Comparison of ENCODE assay signal across 8 cellular contexts in the genomic region with DNA sequence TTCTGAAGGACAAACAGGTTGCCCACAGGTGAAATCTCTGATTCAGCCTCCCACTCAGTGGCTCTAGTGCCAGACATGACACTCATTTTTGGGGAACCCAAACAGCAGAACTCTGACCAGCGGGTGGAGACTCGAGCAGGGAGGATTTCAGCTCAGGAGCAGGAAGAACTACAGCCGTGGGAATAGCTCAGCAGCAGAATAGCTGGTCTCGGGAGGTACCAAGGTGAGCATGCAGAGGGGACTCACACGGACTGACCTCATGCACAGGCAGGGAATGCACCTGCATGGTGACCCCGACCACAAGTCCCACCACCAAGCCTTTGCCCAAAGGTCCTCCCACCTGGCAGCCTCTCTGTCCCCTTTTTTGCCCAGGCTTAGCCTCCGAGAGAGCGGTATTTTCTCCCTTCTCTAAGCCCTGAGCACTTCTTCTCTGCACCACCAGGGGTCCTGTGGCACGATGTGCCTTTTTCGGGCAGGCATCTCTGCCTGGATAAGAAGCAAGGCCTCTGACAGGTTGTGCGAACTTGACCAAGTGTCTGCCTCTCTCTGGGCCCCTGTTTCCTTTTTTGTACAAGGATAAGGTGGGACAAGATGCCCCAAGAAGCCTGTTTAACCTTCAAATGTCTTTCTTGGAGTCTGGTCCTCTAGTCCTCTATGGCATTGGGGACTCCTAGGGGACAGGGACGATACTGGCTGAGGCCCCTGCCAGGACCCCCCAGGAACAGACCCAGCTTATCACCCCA. TPM values are rescaled to one million over a fixed set of nuclear protein-coding genes. Genes with fewer than 3 reads are reported as not detected.
DNase-seq lines count a peak whose midpoint lies in the region; ATAC-seq and TF ChIP-seq lines count a peak whose summit lies in the region.

No MANE protein-coding gene starts in this region.

- TF ChIP-seq CTCF in esophagus muscularis mucosa (IDR thresholded peaks at IDR 0.05) (peak; percentile 83 to 88 (median 84)), osteocyte (IDR thresholded peaks at IDR 0.05) (peak; percentile 69)

- no peak for TF ChIP-seq POLR2A in esophagus muscularis mucosa (IDR thresholded peaks at IDR 0.05; ENCODE audit: low read depth)

- H3K36me3 ChIP-seq in esophagus muscularis mucosa: no peaks in the 10 kb centered on the region

- ATAC-seq in GM19324 (IDR thresholded peaks at IDR 0.05; ENCODE audit: low FRiP score, unreplicated experiment) (peak; percentile 44), HG03565 (IDR thresholded peaks at IDR 0.05; ENCODE audit: unreplicated experiment) (no peak)

- TF ChIP-seq EP300 in esophagus muscularis mucosa (IDR thresholded peaks at IDR 0.05): no peak

- no peaks in the 10 kb centered on the region for H3K9me3 Mint-ChIP-seq in osteocyte (ENCODE audit: unreplicated experiment)

- no peaks in the 10 kb centered on the region for H3K9me3 ChIP-seq in esophagus muscularis mucosa

- no peak overlapping the region for H3K27ac ChIP-seq in esophagus muscularis mucosa (replicated peaks in 1 of 4)

- intact Hi-C loops in esophagus muscularis mucosa (cut with DNase I): loop anchor here (2.0 kb wide), 1 partner anchor 19 kb away; no protein-coding TSS in a partner anchor

- no peaks in the 10 kb centered on the region for H3K27me3 Mint-ChIP-seq in osteocyte (ENCODE audit: unreplicated experiment)

- WGBS in esophagus muscularis mucosa: 29% methylated on average over 10 of the region's 12 CpGs

- H3K27me3 ChIP-seq in esophagus muscularis mucosa: no peaks in the 10 kb centered on the region

- H3K36me3 Mint-ChIP-seq in osteocyte (ENCODE audit: unreplicated experiment): no peaks in the 10 kb centered on the region

- DNase-seq in AG08395 (ENCODE audit: low spot score) (peak; percentile 79), NOMO-1 treated with dmso at 0.1 percent for 144 hours (lab: John Stamatoyannopoulos, UW; ENCODE audit: unreplicated experiment) (peak; percentile 48), activated T-cell treated with anti-CD3 and anti-CD28 coated beads for 1 hour (ENCODE audit: low read depth) (peak; percentile 59), esophagus muscularis mucosa (ENCODE audit: extremely low spot score) (no peak), osteocyte (ENCODE audit: extremely low spot score, unreplicated experiment) (no peak), NCI-H2107 (lab: John Stamatoyannopoulos, UW) (no peak)

- H3K4me3 Mint-ChIP-seq in osteocyte (ENCODE audit: unreplicated experiment): no peak overlapping the region

- H3K4me3 ChIP-seq in esophagus muscularis mucosa: no peak overlapping the region

- H3K4me1 ChIP-seq in esophagus muscularis mucosa: peaks cover 7 to 16% (median 14%) of the 10 kb centered on the region in 4 donors

- peaks cover 2% of the 10 kb centered on the region for H3K4me1 Mint-ChIP-seq in osteocyte (ENCODE audit: unreplicated experiment)

- H3K27ac Mint-ChIP-seq in osteocyte (ENCODE audit: unreplicated experiment): no peak overlapping the region

RNA-seq across cellular contexts. Expression of a gene that starts 8.8 kb away (rescaled TPM):
- 10 to 100 TPM; 12.0 to 32.1 (median 12.6) TPM for total RNA-seq in esophagus muscularis mucosa
- total RNA-seq in osteocyte: not detected in 2 replicates

RNA-seq across cellular contexts. Expression of a gene that starts 28.2 kb away (rescaled TPM):
- total RNA-seq in esophagus muscularis mucosa (10 to 100 TPM; 33.2 to 86.3 (median 70.2) TPM), osteocyte (49.5 and 54.1 TPM in 2 replicates)

RNA-seq across cellular contexts. Expression of a gene that starts 39.9 kb away (rescaled TPM):
- total RNA-seq in esophagus muscularis mucosa (10 to 100 TPM; 14.7 to 54.3 (median 35.4) TPM), osteocyte (118 and 124 TPM in 2 replicates)

Comparison
In these comparisons a context has a peak if more than half of its experiments do, and no peak if none do; other contexts are left out.
1. DNase-seq: peak in AG08395 (single experiment), NOMO-1 treated with dmso at 0.1 percent for 144 hours (single experiment) and activated T-cell treated with anti-CD3 and anti-CD28 coated beads for 1 hour (single experiment); none in esophagus muscularis mucosa (single experiment), osteocyte (single experiment) and NCI-H2107 (single experiment).
2. RNA of a gene that starts 8.8 kb away (total RNA-seq): 12.0 to 32.1 TPM in esophagus muscularis mucosa; not detected in osteocyte; every median in the first group is over 10 times any median in the second.